23 cellular contexts compared by ENCODE assay signal in genomic region chr14:65560340-65561027, GRCh38.
DNase-seq lines count a peak whose midpoint lies in the region; ATAC-seq, FAIRE-seq and TF ChIP-seq lines count a peak whose summit lies in the region.
"Had no signal": no experiment of that assay in that cellular context is flagged by ENCODE, and none has a peak within 500 bp of the region (broad histone marks: within the 10 kb centered on the region; RNA-seq: fewer than 3 reads in every experiment).

No MANE protein-coding gene starts in this region.

- intact Hi-C loops in tibial artery (cut with DNase I; ENCODE audit: low total_unique reads), result no loop called here

- peak; percentile 78 for FAIRE-seq in HTR-8/SVneo (lab: Jason Lieb, UNC)
- FAIRE-seq: GM12878 had no signal

- H3K27me3 ChIP-seq in tibial artery, result no peaks in the 10 kb centered on the region
- H3K27me3 ChIP-seq: MG63, spleen, suprapubic skin had no signal

- H3K27ac ChIP-seq in tibial artery, result no peak overlapping the region
- H3K27ac ChIP-seq: left ventricle myocardium inferior, spleen, suprapubic skin had no signal

- TF ChIP-seq CTCF in fibroblast of the aortic adventitia (IDR thresholded peaks at IDR 0.05; ENCODE audit: insufficient read depth, low read length) (no peak), tibial artery (IDR thresholded peaks at IDR 0.05) (no peak)

- no peaks in the 10 kb centered on the region for H3K4me1 ChIP-seq in tibial artery
- H3K4me1 ChIP-seq: suprapubic skin had no signal

- H3K36me3 ChIP-seq in tibial artery, result peaks cover 0 to 6% (median 0%) of the 10 kb centered on the region in 3 donors
- H3K36me3 ChIP-seq: MG63, suprapubic skin had no signal

- peak; percentile 6 for DNase-seq in AG08395 (ENCODE audit: low spot score)
- no peak for DNase-seq in HTR-8/SVneo (ENCODE audit: insufficient read length, low spot score)
- peak; percentile 32 for DNase-seq in NCI-H446 treated with DMSO at 0.1 percent for 48 hours (lab: John Stamatoyannopoulos, UW)
- peak; percentile 14 for DNase-seq in fibroblast of the aortic adventitia (ENCODE audit: low read depth)
- no peak for DNase-seq in NCI-H128 (lab: John Stamatoyannopoulos, UW; ENCODE audit: unreplicated experiment)
- no peak for DNase-seq in stimulated activated CD4-positive, alpha-beta T cell treated with anti-CD3 and anti-CD28 coated beads, Interleukin-4, amount 100 ng/mL, for 1 hour
- no peak for DNase-seq in tibial artery
- DNase-seq: ACHN; activated CD4-positive, alpha-beta T cell treated with anti-CD3 and anti-CD28 coated beads for 1 hour; activated gamma-delta T cell; CD4-positive, CD25-positive, alpha-beta regulatory T cell; cerebellar nuclear complex; effector CD4-positive, alpha-beta T cell; GF-D8; H9; left ventricle myocardium inferior; MG63; NCI-H2171 treated with DMSO at 0.1 percent for 48 hours; spleen had no signal

- H3K4me3 ChIP-seq in fibroblast of the aortic adventitia (ENCODE audit: low read depth, low read length), result no peak overlapping the region
- H3K4me3 ChIP-seq in tibial artery, result no peak overlapping the region
- H3K4me3 ChIP-seq: GM12878, left ventricle myocardium inferior, MG63, spleen, suprapubic skin had no signal

- no peak for ATAC-seq in HG02678 (IDR thresholded peaks at IDR 0.05; ENCODE audit: unreplicated experiment)
- ATAC-seq: esophagus mucosa, GM12878 had no signal

- H3K9me3 ChIP-seq in tibial artery, result no peaks in the 10 kb centered on the region
- H3K9me3 ChIP-seq: left ventricle myocardium inferior, MG63, spleen, suprapubic skin had no signal

Comparison
In these comparisons a context has a peak if more than half of its experiments do, and no peak if none do; other contexts are left out.
1. DNase-seq: peak in AG08395 (single experiment), NCI-H446 treated with DMSO at 0.1 percent for 48 hours (single experiment) and fibroblast of the aortic adventitia (single experiment); none in HTR-8/SVneo (single experiment), NCI-H128 (single experiment), stimulated activated CD4-positive, alpha-beta T cell treated with anti-CD3 and anti-CD28 coated beads, Interleukin-4, amount 100 ng/mL, for 1 hour (single experiment) and tibial artery (0 of 2).